In genomic region chr2:49643149-49643548, GRCh38 we compare ENCODE assay signal across 32 cellular contexts.
"Had no signal": no experiment of that assay in that cellular context is flagged by ENCODE, and none has a peak within 500 bp of the region (broad histone marks: within the 10 kb centered on the region; RNA-seq: fewer than 3 reads in every experiment).

No MANE protein-coding gene starts in this region.

- ATAC-seq: activated naive CD4-positive, alpha-beta T cell treated with anti-CD3 and anti-CD28 coated beads, Interleukin-2, amount 50 U/mL, for 72 hours; activated naive CD8-positive, alpha-beta T cell treated with anti-CD3 and anti-CD28 coated beads, Interleukin-2, amount 50 U/mL, for 24 hours; activated T-cell treated with anti-CD3 and anti-CD28 coated beads, Interleukin-2, amount 50 U/mL, for 4 hours; activated T-cell treated with anti-CD3 and anti-CD28 coated beads, Interleukin-2, amount 50 U/mL, for 72 hours; activated T-helper 17 cell treated with anti-CD3 and anti-CD28 coated beads, Interleukin-2, amount 50 U/mL, for 72 hours; body of pancreas had no signal

- DNase-seq: activated effector memory CD4-positive, alpha-beta T cell treated with anti-CD3 and anti-CD28 coated beads, Interleukin-2, amount 50 U/mL, for 16 hours; activated effector memory CD4-positive, alpha-beta T cell treated with Interleukin-2 at 50 U/mL for 16 hours; activated gamma-delta T cell; activated gamma-delta T cell treated with Interleukin-2 at 50 U/mL for 16 hours; activated naive CD4-positive, alpha-beta T cell; activated naive CD4-positive, alpha-beta T cell treated with anti-CD3 and anti-CD28 coated beads for 36 hours; activated naive CD4-positive, alpha-beta T cell treated with anti-CD3 and anti-CD28 coated beads, Interleukin-2, amount 10 ng/mL, durations not matched to agents 7 days and 5 days; activated naive CD4-positive, alpha-beta T cell treated with anti-CD3 and anti-CD28 coated beads, Interleukin-2, amount 50 U/mL, for 16 hours; activated naive CD4-positive, alpha-beta T cell treated with Interleukin-2 at 50 U/mL for 16 hours; activated naive CD8-positive, alpha-beta T cell treated with anti-CD3 and anti-CD28 coated beads for 36 hours; activated naive CD8-positive, alpha-beta T cell treated with anti-CD3 and anti-CD28 coated beads, Interleukin-2, amount 10 ng/mL, durations not matched to agents 7 days and 5 days; activated naive CD8-positive, alpha-beta T cell treated with anti-CD3 and anti-CD28 coated beads, Interleukin-2, amount 50 U/mL, for 24 hours; activated T-cell treated with anti-CD3 and anti-CD28 coated beads, Interleukin-2, amount 50 U/mL, for 1 hour; activated T-cell treated with anti-CD3 and anti-CD28 coated beads, Interleukin-2, amount 50 U/mL, for 24 hours; activated T-cell treated with anti-CD3 and anti-CD28 coated beads, Interleukin-2, amount 50 U/mL, for 4 hours; activated T-cell treated with anti-CD3 and anti-CD28 coated beads, Interleukin-2, amount 50 U/mL, for 48 hours; activated T-cell treated with anti-CD3 and anti-CD28 coated beads, Interleukin-2, amount 50 U/mL, for 72 hours; adrenal gland; amniotic stem cell; amygdala; anterior cingulate cortex; aorta; body of pancreas; brain microvascular endothelial cell; caudate nucleus; central memory CD4-positive, alpha-beta T cell; cerebellar nuclear complex had no signal

- H3K9me3 ChIP-seq: adrenal gland, ascending aorta, body of pancreas, breast epithelium had no signal

- H3K36me3 ChIP-seq: adrenal gland, ascending aorta, brain microvascular endothelial cell, breast epithelium, cardiac muscle cell had no signal

- H3K4me1 ChIP-seq: adrenal gland, ascending aorta, body of pancreas, breast epithelium had no signal

- H3K4me3 ChIP-seq: adrenal gland, ascending aorta, body of pancreas, breast epithelium, cardiac muscle cell had no signal

- H3K27ac ChIP-seq: adrenal gland, ascending aorta, body of pancreas, brain microvascular endothelial cell, breast epithelium, cardiac muscle cell had no signal

- H3K27me3 ChIP-seq: adrenal gland, ascending aorta, body of pancreas, brain microvascular endothelial cell, breast epithelium, cardiac muscle cell had no signal
